In genomic region chr11:46382644-46383403, GRCh38 we compare ENCODE assay signal across 8 cellular contexts.
DNase-seq lines count a peak whose midpoint lies in the region; ATAC-seq, FAIRE-seq and TF ChIP-seq lines count a peak whose summit lies in the region.

No MANE protein-coding gene starts in this region.

- no peak for ATAC-seq in HG03025 (IDR thresholded peaks at IDR 0.05; ENCODE audit: low FRiP score, unreplicated experiment)

- no peak for FAIRE-seq in RCC 7860 (lab: Jason Lieb, UNC)

- peak; percentile 99 for DNase-seq in 8988T
- peak; percentile 69 for DNase-seq in OCI-M1 (lab: John Stamatoyannopoulos, UW)
- DNase-seq in fibroblast of gingiva (ENCODE audit: low read depth): peak; percentile 39
- DNase-seq in pons (ENCODE audit: low spot score): peak; percentile 46
- DNase-seq in RCC 7860 (ENCODE audit: low spot score): no peak
- DNase-seq in NCI-H187 treated with DMSO at 0.1 percent for 48 hours (lab: John Stamatoyannopoulos, UW): no peak

- peak; percentile 47 for TF ChIP-seq CTCF in GM12873 (IDR thresholded peaks at IDR 0.05; ENCODE audit: insufficient read depth, low read depth, low read length, missing control alignments)

Comparison
In these comparisons a context has a peak if more than half of its experiments do, and no peak if none do; other contexts are left out.
1. DNase-seq: peak in 8988T (single experiment), OCI-M1 (single experiment), fibroblast of gingiva (single experiment) and pons (single experiment); none in RCC 7860 (single experiment) and NCI-H187 treated with DMSO at 0.1 percent for 48 hours (single experiment).